Comparison of ENCODE assay signal across 2 cellular contexts in genomic region chr7:2566348-2566889, GRCh38.
TF ChIP-seq lines count a peak whose summit lies in the region.

No MANE protein-coding gene starts in this region.

TF ChIP-seq in HepG2, 621 proteins besides CTCF, POLR2A, EP300 and RAD21 (continued from another document):
- TF ChIP-seq DDIT3 (CRISPR knock-in tag; IDR thresholded peaks at IDR 0.05) (no peak), AKAP8 (CRISPR knock-in tag; IDR thresholded peaks at IDR 0.05) (no peak), NR2F2 (IDR thresholded peaks at IDR 0.05; ENCODE audit: borderline replicate concordance, low read depth) (no peak), ONECUT2 (CRISPR knock-in tag; IDR thresholded peaks at IDR 0.05) (no peak), PBX3 (CRISPR knock-in tag; IDR thresholded peaks at IDR 0.05; ENCODE audit: borderline replicate concordance) (no peak), ATF6 (CRISPR knock-in tag; conservative IDR thresholded peaks at IDR 0.05) (no peak), TRIM24 (CRISPR knock-in tag; IDR thresholded peaks at IDR 0.05) (no peak), RXRB (CRISPR knock-in tag; IDR thresholded peaks at IDR 0.05; ENCODE audit: borderline replicate concordance) (no peak), ZNF619 (CRISPR knock-in tag; IDR thresholded peaks at IDR 0.05) (no peak), STAT5B (CRISPR knock-in tag; IDR thresholded peaks at IDR 0.05) (no peak), ZBTB7A (CRISPR knock-in tag; IDR thresholded peaks at IDR 0.05) (no peak), NR2F1 (CRISPR knock-in tag; IDR thresholded peaks at IDR 0.05) (no peak), HNF1B (CRISPR knock-in tag; IDR thresholded peaks at IDR 0.05) (no peak), JUN (CRISPR knock-in tag; IDR thresholded peaks at IDR 0.05) (no peak), FOXP1 (IDR thresholded peaks at IDR 0.05) (no peak), FOXP1 (CRISPR knock-in tag; IDR thresholded peaks at IDR 0.05) (no peak), NFATC3 (CRISPR knock-in tag; IDR thresholded peaks at IDR 0.05) (no peak)
TF ChIP-seq in HepG2: peak in this region for 0.

TF ChIP-seq in SK-N-SH treated with all-trans-retinoic acid at 6 μM for 48 hours, 23 proteins besides CTCF, POLR2A, EP300 and RAD21 (continued from another document):
- TF ChIP-seq PATZ1 (CRISPR knock-in tag; IDR thresholded peaks at IDR 0.05; ENCODE audit: borderline replicate concordance) (no peak), ARNTL (CRISPR knock-in tag; IDR thresholded peaks at IDR 0.05; ENCODE audit: borderline replicate concordance, low read depth) (no peak), ZC3H10 (CRISPR knock-in tag; IDR thresholded peaks at IDR 0.05) (no peak), ZFP3 (CRISPR knock-in tag; IDR thresholded peaks at IDR 0.05) (no peak)
